In genomic region chr1:156336242-156336641, GRCh38 we compare ENCODE assay signal across 9 cellular contexts. TPM values are rescaled to one million over a fixed set of nuclear protein-coding genes. Genes with fewer than 3 reads are reported as not detected.
DNase-seq lines count a peak whose midpoint lies in the region; ATAC-seq and TF ChIP-seq lines count a peak whose summit lies in the region.
"Had no signal": no experiment of that assay in that cellular context is flagged by ENCODE, and none has a peak within 500 bp of the region (broad histone marks: within the 10 kb centered on the region; RNA-seq: fewer than 3 reads in every experiment).

No MANE protein-coding gene starts in this region.

- peaks cover 9 to 17% of the 10 kb centered on the region in 2 donors for H3K36me3 Mint-ChIP-seq in activated T-cell treated with anti-CD3 and anti-CD28 coated beads, Interleukin-2, amount 50 U/mL, for 72 hours (ENCODE audit: insufficient read depth in 2 of 2)

- no peak for ATAC-seq in activated T-cell treated with anti-CD3 and anti-CD28 coated beads, Interleukin-2, amount 50 U/mL, for 72 hours (replicated peaks in 1 of 2)
- no peak for ATAC-seq in HG03439 (IDR thresholded peaks at IDR 0.05; ENCODE audit: unreplicated experiment)
- ATAC-seq in HG02588 (IDR thresholded peaks at IDR 0.05; ENCODE audit: unreplicated experiment): no peak

- no peaks in the 10 kb centered on the region for H3K9me3 Mint-ChIP-seq in activated T-cell treated with anti-CD3 and anti-CD28 coated beads, Interleukin-2, amount 50 U/mL, for 72 hours

- peak overlapping the region; percentile 96 for H3K27ac Mint-ChIP-seq in activated T-cell treated with anti-CD3 and anti-CD28 coated beads, Interleukin-2, amount 50 U/mL, for 72 hours

- H3K9me3 ChIP-seq in fibroblast of lung (ENCODE audit: control insufficient read depth, insufficient read depth, low read depth, low read length) (no peaks in the 10 kb centered on the region), stomach smooth muscle (ENCODE audit: control insufficient read depth in 2 of 2, low read length in 2 of 2) (no peaks in the 10 kb centered on the region)

- H3K9ac ChIP-seq in fibroblast of lung (ENCODE audit: insufficient read depth, low read length): no peak overlapping the region
- H3K9ac ChIP-seq in stomach smooth muscle (ENCODE audit: low read length in 2 of 2): peak overlapping the region in 1 of 2 donors; percentile 14

- TF ChIP-seq CTCF in fibroblast of lung (conservative IDR thresholded peaks at IDR 0.05 in 1 of 2, IDR thresholded peaks at IDR 0.05 in 1 of 2; ENCODE audit: low read depth in 1 of 2, low read length in 2 of 2): no peak

- H3K4me3 ChIP-seq in fibroblast of lung (replicated peaks in 1 of 4; ENCODE audit: control extremely low read depth in 1 of 4, insufficient read depth in 1 of 4, low read depth in 3 of 4, low read length in 4 of 4) (peak overlapping the region in 2 of 4 experiments; percentile 75 to 93), stomach smooth muscle (ENCODE audit: low read length in 2 of 2) (peak overlapping the region; percentile 85 to 98)

- peaks cover 43% of the 10 kb centered on the region for H3K4me1 Mint-ChIP-seq in activated T-cell treated with anti-CD3 and anti-CD28 coated beads, Interleukin-2, amount 50 U/mL, for 72 hours (ENCODE audit: low read depth)

- H2AFZ ChIP-seq in fibroblast of lung (ENCODE audit: low read length): no peak overlapping the region

- peak overlapping the region; percentile 89 to 100 for H3K4me3 Mint-ChIP-seq in activated T-cell treated with anti-CD3 and anti-CD28 coated beads, Interleukin-2, amount 50 U/mL, for 72 hours

- no peaks in the 10 kb centered on the region for H3K27me3 Mint-ChIP-seq in activated T-cell treated with anti-CD3 and anti-CD28 coated beads, Interleukin-2, amount 50 U/mL, for 72 hours (ENCODE audit: low read depth)

- H3K27ac ChIP-seq in fibroblast of lung (ENCODE audit: insufficient read depth, low read length): no peak overlapping the region
- H3K27ac ChIP-seq in stomach smooth muscle (ENCODE audit: low read length): no peak overlapping the region

- no peak for DNase-seq in activated T-cell treated with anti-CD3 and anti-CD28 coated beads, Interleukin-2, amount 50 U/mL, for 72 hours
- DNase-seq in activated T-cell treated with anti-CD3 and anti-CD28 coated beads for 4 hours (no peak), SK-MEL-5 (ENCODE audit: low read depth, low spot score) (peak; percentile 42), fibroblast of lung (ENCODE audit: low read depth in 2 of 2) (peak in 1 of 2 donors; percentile 0)
- no peak for DNase-seq in stimulated activated CD4-positive, alpha-beta T cell treated with anti-CD3 and anti-CD28 coated beads, Interleukin-2, amount 100 ng/mL, for 24 hours

- H3K4me1 ChIP-seq in fibroblast of lung (ENCODE audit: control insufficient read depth, extremely low read depth, insufficient read depth, low read length) (no peaks in the 10 kb centered on the region), stomach smooth muscle (ENCODE audit: control insufficient read depth, insufficient read depth, low read length) (peaks cover 14% of the 10 kb centered on the region)

- no peaks in the 10 kb centered on the region for H4K20me1 ChIP-seq in fibroblast of lung (ENCODE audit: control insufficient read depth, extremely low read depth, insufficient read depth, low read length)

- H3K27me3 ChIP-seq in fibroblast of lung (ENCODE audit: control insufficient read depth, insufficient read depth, low read length): no peaks in the 10 kb centered on the region
- no peaks in the 10 kb centered on the region for H3K27me3 ChIP-seq in stomach smooth muscle (ENCODE audit: control insufficient read depth in 1 of 2, insufficient read depth in 2 of 2, low read length in 2 of 2)

- H3K79me2 ChIP-seq in fibroblast of lung (ENCODE audit: control insufficient read depth, insufficient read depth, low read length): peaks cover 37% of the 10 kb centered on the region

- in situ Hi-C loops in SK-MEL-5 (cut with HindIII; ENCODE audit: low pct_unique_long_range_greater_than_20kb, low sequenced_read_pairs): no loop called here

- peaks cover 15% of the 10 kb centered on the region for H3K36me3 ChIP-seq in fibroblast of lung (ENCODE audit: control insufficient read depth, insufficient read depth, low read length)
- H3K36me3 ChIP-seq in stomach smooth muscle (ENCODE audit: control insufficient read depth in 2 of 2, insufficient read depth in 2 of 2, low read length in 2 of 2): peaks cover 26 to 27% of the 10 kb centered on the region in 2 donors

- peak overlapping the region; percentile 56 for H3K4me2 ChIP-seq in fibroblast of lung (ENCODE audit: extremely low read depth, insufficient read depth, low read length)

RNA-seq across cellular contexts. Expression of gene CCT3, which starts 1.9 kb away (rescaled TPM):
- total RNA-seq in activated T-cell treated with anti-CD3 and anti-CD28 coated beads, Interleukin-2, amount 50 U/mL, for 72 hours: 100 to 1,000 TPM; 183 to 221 TPM
- total RNA-seq in SK-MEL-5 (2014; rRNA removed; shearing (Covaris generic)): 507 and 520 TPM in 2 replicates
- 313 and 371 TPM in 2 replicates for polyA plus RNA-seq in SK-MEL-5 (2015; cell fraction: cytosol; rRNA removed)
- polyA plus RNA-seq in SK-MEL-5 (2015; cell fraction: nucleus; rRNA removed): 222 and 228 TPM in 2 replicates
- 391 and 397 TPM in 2 replicates for total RNA-seq in fibroblast of lung
- 251 and 407 TPM in 2 replicates for polyA plus RNA-seq in fibroblast of lung
- 173 and 269 TPM in 2 replicates for polyA plus RNA-seq in fibroblast of lung (2012)
- 108 and 132 TPM in 2 replicates for polyA minus RNA-seq in fibroblast of lung (ENCODE audit: low replicate concordance)

RNA-seq across cellular contexts. Expression of gene TSACC, which starts 2.1 kb away (rescaled TPM):
- total RNA-seq in activated T-cell treated with anti-CD3 and anti-CD28 coated beads, Interleukin-2, amount 50 U/mL, for 72 hours: under 1 TPM in 1 of 2 donors, not detected in 1; 0.94 TPM
- 1.3 and 3.0 TPM in 2 replicates for total RNA-seq in SK-MEL-5 (2014; rRNA removed; shearing (Covaris generic))
- 2.2 and 3.4 TPM in 2 replicates for polyA plus RNA-seq in SK-MEL-5 (2015; cell fraction: cytosol; rRNA removed)
- polyA plus RNA-seq in SK-MEL-5 (2015; cell fraction: nucleus; rRNA removed): 0.75 TPM in 1 of 2 replicates, not detected in the other
- total RNA-seq in fibroblast of lung: 0.50 TPM in 1 of 2 replicates, not detected in the other
- polyA plus RNA-seq in fibroblast of lung: 0.50 and 0.54 TPM in 2 replicates
- 0.48 and 0.61 TPM in 2 replicates for polyA plus RNA-seq in fibroblast of lung (2012)
- polyA minus RNA-seq in fibroblast of lung (ENCODE audit: low replicate concordance): not detected in 2 replicates
- total RNA-seq: M059J had no signal

RNA-seq across cellular contexts. Expression of gene RHBG, which starts 32.8 kb away (rescaled TPM):
- not detected for total RNA-seq in activated T-cell treated with anti-CD3 and anti-CD28 coated beads, Interleukin-2, amount 50 U/mL, for 72 hours
- total RNA-seq in SK-MEL-5 (2014; rRNA removed; shearing (Covaris generic)): not detected in 2 replicates
- not detected in 2 replicates for polyA plus RNA-seq in SK-MEL-5 (2015; cell fraction: cytosol; rRNA removed)
- polyA plus RNA-seq in SK-MEL-5 (2015; cell fraction: nucleus; rRNA removed): not detected in 2 replicates
- total RNA-seq in fibroblast of lung: not detected in 2 replicates
- polyA plus RNA-seq in fibroblast of lung: not detected in 2 replicates
- polyA plus RNA-seq in fibroblast of lung (2012): not detected in 2 replicates
- polyA minus RNA-seq in fibroblast of lung (ENCODE audit: low replicate concordance): not detected in 2 replicates
- total RNA-seq: M059J had no signal

RNA-seq across cellular contexts. Expression of gene VHLL, which starts 37.1 kb away (rescaled TPM):
- under 1 TPM; 0.65 to 0.91 TPM for total RNA-seq in activated T-cell treated with anti-CD3 and anti-CD28 coated beads, Interleukin-2, amount 50 U/mL, for 72 hours
- 0.27 TPM in 1 of 2 replicates, not detected in the other for total RNA-seq in SK-MEL-5 (2014; rRNA removed; shearing (Covaris generic))
- not detected in 2 replicates for polyA plus RNA-seq in SK-MEL-5 (2015; cell fraction: cytosol; rRNA removed)
- polyA plus RNA-seq in SK-MEL-5 (2015; cell fraction: nucleus; rRNA removed): not detected in 2 replicates
- not detected in 2 replicates for total RNA-seq in fibroblast of lung
- not detected in 2 replicates for polyA plus RNA-seq in fibroblast of lung
- polyA plus RNA-seq in fibroblast of lung (2012): not detected in 2 replicates
- polyA minus RNA-seq in fibroblast of lung (ENCODE audit: low replicate concordance): not detected in 2 replicates
- total RNA-seq: M059J had no signal

RNA-seq across cellular contexts. Expression of gene GLMP, which starts 40.8 kb away (rescaled TPM):
- 10 to 100 TPM; 14.9 to 19.0 TPM for total RNA-seq in activated T-cell treated with anti-CD3 and anti-CD28 coated beads, Interleukin-2, amount 50 U/mL, for 72 hours
- 408 and 450 TPM in 2 replicates for total RNA-seq in SK-MEL-5 (2014; rRNA removed; shearing (Covaris generic))
- 616 and 653 TPM in 2 replicates for polyA plus RNA-seq in SK-MEL-5 (2015; cell fraction: cytosol; rRNA removed)
- polyA plus RNA-seq in SK-MEL-5 (2015; cell fraction: nucleus; rRNA removed): 218 and 291 TPM in 2 replicates
- 71.9 and 93.5 TPM in 2 replicates for total RNA-seq in fibroblast of lung
- 40.4 and 46.3 TPM in 2 replicates for polyA plus RNA-seq in fibroblast of lung
- 88.1 and 96.7 TPM in 2 replicates for polyA plus RNA-seq in fibroblast of lung (2012)
- 56.0 and 75.1 TPM in 2 replicates for polyA minus RNA-seq in fibroblast of lung (ENCODE audit: low replicate concordance)
